Comparison of ENCODE assay signal across 8 cellular contexts in the genomic region with DNA sequence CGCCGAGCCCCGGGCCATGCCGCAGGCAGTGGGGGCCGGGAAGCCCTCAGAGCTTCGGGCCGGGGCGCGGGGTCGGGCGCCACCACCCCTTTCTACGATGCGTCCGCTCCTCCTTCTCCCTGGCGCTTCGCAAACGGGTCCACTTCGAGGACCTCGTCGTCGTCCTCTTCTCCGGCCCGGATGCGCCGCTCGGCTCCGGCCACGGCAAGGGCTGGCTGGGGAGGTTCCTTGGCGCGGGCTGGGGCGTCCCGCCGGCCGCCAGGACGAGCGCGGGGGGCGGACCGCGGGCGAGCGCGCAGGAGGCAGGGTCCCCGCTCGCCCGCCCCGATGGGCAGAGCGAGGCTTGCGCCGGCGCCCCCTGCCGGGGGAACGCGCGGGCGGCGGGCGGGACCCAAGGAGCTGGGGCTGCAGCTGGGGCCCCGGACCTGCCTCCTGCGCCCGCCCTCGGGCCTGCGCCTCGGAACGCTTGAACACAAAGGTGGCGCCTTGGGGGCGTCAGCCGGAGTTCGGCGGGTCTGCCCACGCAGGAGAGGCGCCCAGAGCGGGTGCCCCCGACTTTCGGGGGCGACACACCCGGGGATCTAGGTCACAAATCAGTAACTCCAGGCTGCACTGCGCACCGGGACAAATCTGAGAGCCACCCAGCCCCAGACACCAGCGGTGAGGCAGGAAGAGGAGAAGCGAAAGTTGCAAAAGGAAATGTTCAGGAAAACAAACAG. TPM values are rescaled to one million over a fixed set of nuclear protein-coding genes. Genes with fewer than 3 reads are reported as not detected.
DNase-seq lines count a peak whose midpoint lies in the region; ATAC-seq and TF ChIP-seq lines count a peak whose summit lies in the region.

A gene (minus strand): TSS at position 283 of the 719 bp plus-strand sequence.

- H3K4me3 ChIP-seq in Jurkat, Clone E6-1 (ENCODE audit: low read length) = peak within 1 kb of the TSS; percentile 57

- ATAC-seq in WTC11 = peak; percentile 74
- ATAC-seq in effector memory CD8-positive, alpha-beta T cell (replicated peaks) = peak; percentile 86
- ATAC-seq in memory B cell (ENCODE audit: low read depth) = peak; percentile 73
- peak; percentile 93 for ATAC-seq in stimulated activated effector memory CD8-positive, alpha-beta T cell treated with anti-CD3 and anti-CD28 coated beads, Interleukin-12 subunit alpha, Interleukin-12 subunit beta, amount 100 ng/mL, for 72 hours
- ATAC-seq in HG03025 (IDR thresholded peaks at IDR 0.05; ENCODE audit: low FRiP score, unreplicated experiment) = no peak

- POLR2A ChIA-PET in WTC11 (lab: Charles Lee) = interaction anchor here (1.1 kb wide), 1 partner anchor 50 kb away, joined by 4 read pairs; no protein-coding TSS in a partner anchor

- peaks cover 38% of the 10 kb centered on the region for H3K4me1 Mint-ChIP-seq in WTC11
- peaks cover 0 to 8% of the 10 kb centered on the region in 2 donors for H3K4me1 Mint-ChIP-seq in effector memory CD8-positive, alpha-beta T cell (ENCODE audit: low read depth in 2 of 2)
- peaks cover 5% of the 10 kb centered on the region for H3K4me1 Mint-ChIP-seq in memory B cell
- H3K4me1 Mint-ChIP-seq in stimulated activated effector memory CD8-positive, alpha-beta T cell treated with anti-CD3 and anti-CD28 coated beads, Interleukin-12 subunit alpha, Interleukin-12 subunit beta, amount 100 ng/mL, for 72 hours = peaks cover 11% of the 10 kb centered on the region

- peak; percentile 28 for DNase-seq in NCI-H2196 (lab: John Stamatoyannopoulos, UW; ENCODE audit: unreplicated experiment)
- no peak for DNase-seq in NCI-H2196 treated with DMSO at 0.1 percent for 48 hours (lab: John Stamatoyannopoulos, UW; ENCODE audit: unreplicated experiment)
- peak; percentile 46 for DNase-seq in Jurkat, Clone E6-1 (ENCODE audit: low read depth, low spot score)
- DNase-seq in WTC11 (ENCODE audit: low spot score) = peak; percentile 86
- peak; percentile 47 to 74 (median 64) for DNase-seq in effector memory CD8-positive, alpha-beta T cell
- peak; percentile 15 to 44 for DNase-seq in memory B cell (ENCODE audit: low spot score in 2 of 2)
- DNase-seq in stimulated activated effector memory CD8-positive, alpha-beta T cell treated with anti-CD3 and anti-CD28 coated beads, Interleukin-12 subunit alpha, Interleukin-12 subunit beta, amount 100 ng/mL, for 72 hours (ENCODE audit: low spot score in 2 of 2) = peak; percentile 81 to 82

- no peaks in the 10 kb centered on the region for H3K9me3 Mint-ChIP-seq in WTC11
- H3K9me3 Mint-ChIP-seq in effector memory CD8-positive, alpha-beta T cell = no peaks in the 10 kb centered on the region
- H3K9me3 Mint-ChIP-seq in memory B cell = peaks cover 3% of the 10 kb centered on the region
- H3K9me3 Mint-ChIP-seq in stimulated activated effector memory CD8-positive, alpha-beta T cell treated with anti-CD3 and anti-CD28 coated beads, Interleukin-12 subunit alpha, Interleukin-12 subunit beta, amount 100 ng/mL, for 72 hours = no peaks in the 10 kb centered on the region

- CTCF ChIA-PET in WTC11 (lab: Charles Lee) = interaction anchor here (0.6 to 3.5 kb wide), 54 partner anchors 9 to 459 kb away, joined by 3 to 51 read pairs (median 4); no protein-coding TSS in a partner anchor

- peaks cover 45% of the 10 kb centered on the region for H3K27me3 Mint-ChIP-seq in WTC11 (ENCODE audit: low read depth)
- H3K27me3 Mint-ChIP-seq in effector memory CD8-positive, alpha-beta T cell = peaks cover 50 to 64% of the 10 kb centered on the region in 2 donors
- peaks cover 32% of the 10 kb centered on the region for H3K27me3 Mint-ChIP-seq in memory B cell

- peak; percentile 45 for TF ChIP-seq CTCF in WTC11 (IDR thresholded peaks at IDR 0.05)

- H3K36me3 Mint-ChIP-seq in WTC11 = no peaks in the 10 kb centered on the region
- no peaks in the 10 kb centered on the region for H3K36me3 Mint-ChIP-seq in effector memory CD8-positive, alpha-beta T cell (ENCODE audit: insufficient read depth)
- peaks cover 2% of the 10 kb centered on the region for H3K36me3 Mint-ChIP-seq in memory B cell
- no peaks in the 10 kb centered on the region for H3K36me3 Mint-ChIP-seq in stimulated activated effector memory CD8-positive, alpha-beta T cell treated with anti-CD3 and anti-CD28 coated beads, Interleukin-12 subunit alpha, Interleukin-12 subunit beta, amount 100 ng/mL, for 72 hours

- H3K4me3 Mint-ChIP-seq in WTC11 (peak within 1 kb of the TSS; percentile 89), memory B cell (peak within 1 kb of the TSS; percentile 50)
- peak within 1 kb of the TSS; percentile 66 to 84 for H3K4me3 Mint-ChIP-seq in effector memory CD8-positive, alpha-beta T cell
- H3K4me3 Mint-ChIP-seq in stimulated activated effector memory CD8-positive, alpha-beta T cell treated with anti-CD3 and anti-CD28 coated beads, Interleukin-12 subunit alpha, Interleukin-12 subunit beta, amount 100 ng/mL, for 72 hours = peak within 1 kb of the TSS; percentile 75

- no peak within 1 kb of the TSS for H3K27ac Mint-ChIP-seq in WTC11
- peak within 1 kb of the TSS in 1 of 2 donors; percentile 47 for H3K27ac Mint-ChIP-seq in effector memory CD8-positive, alpha-beta T cell
- no peak within 1 kb of the TSS for H3K27ac Mint-ChIP-seq in memory B cell
- peak within 1 kb of the TSS; percentile 67 for H3K27ac Mint-ChIP-seq in stimulated activated effector memory CD8-positive, alpha-beta T cell treated with anti-CD3 and anti-CD28 coated beads, Interleukin-12 subunit alpha, Interleukin-12 subunit beta, amount 100 ng/mL, for 72 hours

TF ChIP-seq in WTC11, 78 proteins besides CTCF, POLR2A, EP300 and RAD21 (continues in another document):
- TF ChIP-seq FOXJ3 (CRISPR knock-in tag; IDR thresholded peaks at IDR 0.05; ENCODE audit: borderline replicate concordance) (no peak), RELA (CRISPR knock-in tag; IDR thresholded peaks at IDR 0.05; ENCODE audit: borderline replicate concordance) (no peak), ZNF121 (CRISPR knock-in tag; IDR thresholded peaks at IDR 0.05) (no peak)
- TF ChIP-seq, protein P1, sequence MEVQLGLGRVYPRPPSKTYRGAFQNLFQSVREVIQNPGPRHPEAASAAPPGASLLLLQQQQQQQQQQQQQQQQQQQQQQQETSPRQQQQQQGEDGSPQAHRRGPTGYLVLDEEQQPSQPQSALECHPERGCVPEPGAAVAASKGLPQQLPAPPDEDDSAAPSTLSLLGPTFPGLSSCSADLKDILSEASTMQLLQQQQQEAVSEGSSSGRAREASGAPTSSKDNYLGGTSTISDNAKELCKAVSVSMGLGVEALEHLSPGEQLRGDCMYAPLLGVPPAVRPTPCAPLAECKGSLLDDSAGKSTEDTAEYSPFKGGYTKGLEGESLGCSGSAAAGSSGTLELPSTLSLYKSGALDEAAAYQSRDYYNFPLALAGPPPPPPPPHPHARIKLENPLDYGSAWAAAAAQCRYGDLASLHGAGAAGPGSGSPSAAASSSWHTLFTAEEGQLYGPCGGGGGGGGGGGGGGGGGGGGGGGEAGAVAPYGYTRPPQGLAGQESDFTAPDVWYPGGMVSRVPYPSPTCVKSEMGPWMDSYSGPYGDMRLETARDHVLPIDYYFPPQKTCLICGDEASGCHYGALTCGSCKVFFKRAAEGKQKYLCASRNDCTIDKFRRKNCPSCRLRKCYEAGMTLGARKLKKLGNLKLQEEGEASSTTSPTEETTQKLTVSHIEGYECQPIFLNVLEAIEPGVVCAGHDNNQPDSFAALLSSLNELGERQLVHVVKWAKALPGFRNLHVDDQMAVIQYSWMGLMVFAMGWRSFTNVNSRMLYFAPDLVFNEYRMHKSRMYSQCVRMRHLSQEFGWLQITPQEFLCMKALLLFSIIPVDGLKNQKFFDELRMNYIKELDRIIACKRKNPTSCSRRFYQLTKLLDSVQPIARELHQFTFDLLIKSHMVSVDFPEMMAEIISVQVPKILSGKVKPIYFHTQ (CRISPR knock-in tag; IDR thresholded peaks at IDR 0.05) = no peak
- TF ChIP-seq, protein P2, sequence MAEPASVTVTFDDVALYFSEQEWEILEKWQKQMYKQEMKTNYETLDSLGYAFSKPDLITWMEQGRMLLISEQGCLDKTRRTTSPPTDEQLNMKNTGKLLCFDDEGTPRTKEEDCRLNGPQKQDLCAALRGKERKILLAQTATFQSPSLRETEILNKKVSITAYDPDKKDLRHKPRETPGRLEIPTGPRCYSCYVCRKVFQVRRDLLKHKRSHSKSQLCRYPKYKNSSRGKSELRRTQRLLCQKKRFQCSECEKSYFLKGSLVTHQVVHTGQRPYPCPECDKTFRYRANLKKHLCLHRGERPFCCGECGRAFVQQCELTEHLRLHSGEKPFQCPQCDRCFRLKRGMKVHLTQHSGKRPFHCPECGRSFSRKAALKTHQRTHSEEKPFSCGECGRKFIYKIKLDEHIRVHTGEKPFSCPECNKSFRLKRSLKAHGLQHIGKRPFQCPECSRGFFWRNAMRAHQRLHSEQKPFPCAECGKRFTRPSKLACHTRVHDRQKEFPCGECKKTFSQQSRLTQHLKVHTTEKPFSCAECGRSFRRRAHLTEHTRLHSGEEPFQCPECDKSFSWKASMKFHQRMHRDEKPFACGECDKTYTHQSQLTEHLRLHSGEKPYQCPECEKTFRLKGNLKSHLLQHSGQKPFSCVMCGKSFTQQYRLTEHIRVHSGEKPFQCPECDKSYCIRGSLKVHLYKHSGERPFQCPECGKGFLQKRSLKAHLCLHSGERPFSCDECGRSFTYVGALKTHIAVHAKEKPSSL (CRISPR knock-in tag; conservative IDR thresholded peaks at IDR 0.05) = no peak

RNA-seq across cellular contexts. Expression of the gene that starts here (rescaled TPM):
- polyA plus RNA-seq in Jurkat, Clone E6-1 (2012; ENCODE audit: insufficient read depth, insufficient read length) = 0.77 TPM
- total RNA-seq in WTC11 (2021) = 15.2 to 19.8 TPM (median 15.9 TPM) in 3 replicates
